ENCODE assay signal across 9 cellular contexts in genomic region chr6:165661416-165662001, GRCh38. TPM values are rescaled to one million over a fixed set of nuclear protein-coding genes. Genes with fewer than 3 reads are reported as not detected.
DNase-seq lines count a peak whose midpoint lies in the region; ATAC-seq and TF ChIP-seq lines count a peak whose summit lies in the region.
"Had no signal": no experiment of that assay in that cellular context is flagged by ENCODE, and none has a peak within 500 bp of the region (broad histone marks: within the 10 kb centered on the region; RNA-seq: fewer than 3 reads in every experiment).

No MANE protein-coding gene starts in this region.

- peaks cover 22% of the 10 kb centered on the region for H3K4me1 Mint-ChIP-seq in osteocyte (ENCODE audit: unreplicated experiment)
- H3K4me1 Mint-ChIP-seq: central memory CD8-positive, alpha-beta T cell had no signal

- H3K4me3 ChIP-seq in AG04450 (ENCODE audit: low read depth, low read length): peak overlapping the region; percentile 37
- H3K4me3 ChIP-seq in fibroblast of villous mesenchyme (ENCODE audit: low read depth, low read length): peak overlapping the region; percentile 66

- no peaks in the 10 kb centered on the region for H3K9me3 Mint-ChIP-seq in osteocyte (ENCODE audit: unreplicated experiment)
- H3K9me3 Mint-ChIP-seq: central memory CD8-positive, alpha-beta T cell had no signal

- H3K4me3 Mint-ChIP-seq in osteocyte (ENCODE audit: unreplicated experiment): peak overlapping the region; percentile 75
- H3K4me3 Mint-ChIP-seq: central memory CD8-positive, alpha-beta T cell had no signal

- H3K36me3 Mint-ChIP-seq in osteocyte (ENCODE audit: unreplicated experiment): no peaks in the 10 kb centered on the region

- TF ChIP-seq CTCF in AG04450 (IDR thresholded peaks at IDR 0.05; ENCODE audit: low read depth, low read length): no peak
- no peak for TF ChIP-seq CTCF in fibroblast of villous mesenchyme (IDR thresholded peaks at IDR 0.05; ENCODE audit: insufficient read depth, low read depth, low read length)
- TF ChIP-seq CTCF in osteocyte (IDR thresholded peaks at IDR 0.05): no peak

- H3K27ac ChIP-seq in AG04450 (ENCODE audit: low read depth, low read length): no peak overlapping the region

- no peak for DNase-seq in AG04450 (ENCODE audit: low read depth, low spot score)
- peak; percentile 56 for DNase-seq in LHCN-M2 (ENCODE audit: low read depth)
- DNase-seq in fibroblast of villous mesenchyme (ENCODE audit: low read depth): peak; percentile 11
- no peak for DNase-seq in osteocyte (ENCODE audit: extremely low spot score, unreplicated experiment)
- no peak for DNase-seq in HEK293T (ENCODE audit: extremely low spot score)

- POLR2A ChIA-PET in AG04450 (lab: Yijun Ruan, JAX): no interaction called here
- POLR2A ChIA-PET in HEK293T (lab: Yijun Ruan, JAX): interaction anchor here (1.3 kb wide), 2 partner anchors 10 to 13 kb away, joined by 3 to 4 read pairs; no protein-coding TSS in a partner anchor

- H3K27ac Mint-ChIP-seq in osteocyte (ENCODE audit: unreplicated experiment): no peak overlapping the region

- peaks cover 40% of the 10 kb centered on the region for H3K27me3 ChIP-seq in AG04450 (ENCODE audit: control insufficient read depth, insufficient read depth, low read length)

- peaks cover 59% of the 10 kb centered on the region for H3K27me3 Mint-ChIP-seq in osteocyte (ENCODE audit: unreplicated experiment)

- H3K9me3 ChIP-seq in AG04450 (ENCODE audit: control insufficient read depth, insufficient read depth, low read length): no peaks in the 10 kb centered on the region; the same call in 1 of the 2 replicates

- ATAC-seq in HG03045 (IDR thresholded peaks at IDR 0.05; ENCODE audit: unreplicated experiment): no peak
- ATAC-seq in HG03565 (IDR thresholded peaks at IDR 0.05; ENCODE audit: unreplicated experiment): no peak
- no peak for ATAC-seq in HG02870 (IDR thresholded peaks at IDR 0.05; ENCODE audit: unreplicated experiment)

- CTCF ChIA-PET in AG04450 (lab: Charles Lee): no interaction called here
- CTCF ChIA-PET in HEK293T (lab: Yijun Ruan, JAX): interaction anchor here (1.0 kb wide), 1 partner anchor 195 kb away, joined by 3 read pairs; no protein-coding TSS in a partner anchor

TF ChIP-seq in HEK293T, 16 proteins besides CTCF, POLR2A, EP300 and RAD21:
- TF ChIP-seq, protein P1, sequence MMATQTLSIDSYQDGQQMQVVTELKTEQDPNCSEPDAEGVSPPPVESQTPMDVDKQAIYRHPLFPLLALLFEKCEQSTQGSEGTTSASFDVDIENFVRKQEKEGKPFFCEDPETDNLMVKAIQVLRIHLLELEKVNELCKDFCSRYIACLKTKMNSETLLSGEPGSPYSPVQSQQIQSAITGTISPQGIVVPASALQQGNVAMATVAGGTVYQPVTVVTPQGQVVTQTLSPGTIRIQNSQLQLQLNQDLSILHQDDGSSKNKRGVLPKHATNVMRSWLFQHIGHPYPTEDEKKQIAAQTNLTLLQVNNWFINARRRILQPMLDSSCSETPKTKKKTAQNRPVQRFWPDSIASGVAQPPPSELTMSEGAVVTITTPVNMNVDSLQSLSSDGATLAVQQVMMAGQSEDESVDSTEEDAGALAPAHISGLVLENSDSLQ (IDR thresholded peaks at IDR 0.05): no peak
- TF ChIP-seq L3MBTL2 (conservative IDR thresholded peaks at IDR 0.05) (no peak; the same call in 1 of the 2 replicates), BHLHE40 (IDR thresholded peaks at IDR 0.05; ENCODE audit: borderline replicate concordance) (no peak), HDGF (IDR thresholded peaks at IDR 0.05; ENCODE audit: borderline replicate concordance) (no peak), SP1 (IDR thresholded peaks at IDR 0.05) (no peak), FOXM1 (IDR thresholded peaks at IDR 0.05; ENCODE audit: borderline replicate concordance) (no peak), FOXK2 (IDR thresholded peaks at IDR 0.05) (no peak), ELF4 (IDR thresholded peaks at IDR 0.05) (no peak)

RNA-seq across cellular contexts. Expression of gene PDE10A, which starts 1.5 kb away (rescaled TPM):
- polyA plus RNA-seq in AG04450 (2011; rRNA removed): 7.8 and 8.9 TPM in 2 replicates
- 33.4 and 46.9 TPM in 2 replicates for polyA minus RNA-seq in AG04450 (2011; rRNA and poly(A)+ RNA removed)
- total RNA-seq in LHCN-M2 (2014; rRNA removed) (17.9 and 21.6 TPM in 2 replicates), fibroblast of villous mesenchyme (5.6 and 9.0 TPM in 2 replicates), osteocyte (7.3 and 9.8 TPM in 2 replicates)
- polyA plus RNA-seq in LHCN-M2 (2012): 9.1 TPM

Comparison
In these comparisons a context has a peak if more than half of its experiments do, and no peak if none do; other contexts are left out.
1. DNase-seq: peak in LHCN-M2 (single experiment) and fibroblast of villous mesenchyme (single experiment); none in AG04450 (single experiment), osteocyte (single experiment) and HEK293T (single experiment).